Comparison of ENCODE assay signal across 1 cellular context in genomic region chr16:27539636-27540035, GRCh38.
TF ChIP-seq lines count a peak whose summit lies in the region.

No MANE protein-coding gene starts in this region.

TF ChIP-seq in GM12878, 131 proteins besides CTCF, POLR2A, EP300 and RAD21:
- no peak for TF ChIP-seq ZNF24 (IDR thresholded peaks at IDR 0.05)
- no peak for TF ChIP-seq KAT2A (conservative IDR thresholded peaks at IDR 0.05; ENCODE audit: control insufficient read depth, low read depth, low read length)
- no peak for TF ChIP-seq CREB1 (IDR thresholded peaks at IDR 0.05; ENCODE audit: low read depth)
- TF ChIP-seq NR2F1 (conservative IDR thresholded peaks at IDR 0.05): no peak
- no peak for TF ChIP-seq HDAC2 (IDR thresholded peaks at IDR 0.05)
- no peak for TF ChIP-seq EGR1 (IDR thresholded peaks at IDR 0.05; ENCODE audit: borderline replicate concordance in 1 of 2, low read depth in 2 of 2, low read length in 2 of 2)
